Comparison of ENCODE assay signal across 8 cellular contexts in the genomic region with DNA sequence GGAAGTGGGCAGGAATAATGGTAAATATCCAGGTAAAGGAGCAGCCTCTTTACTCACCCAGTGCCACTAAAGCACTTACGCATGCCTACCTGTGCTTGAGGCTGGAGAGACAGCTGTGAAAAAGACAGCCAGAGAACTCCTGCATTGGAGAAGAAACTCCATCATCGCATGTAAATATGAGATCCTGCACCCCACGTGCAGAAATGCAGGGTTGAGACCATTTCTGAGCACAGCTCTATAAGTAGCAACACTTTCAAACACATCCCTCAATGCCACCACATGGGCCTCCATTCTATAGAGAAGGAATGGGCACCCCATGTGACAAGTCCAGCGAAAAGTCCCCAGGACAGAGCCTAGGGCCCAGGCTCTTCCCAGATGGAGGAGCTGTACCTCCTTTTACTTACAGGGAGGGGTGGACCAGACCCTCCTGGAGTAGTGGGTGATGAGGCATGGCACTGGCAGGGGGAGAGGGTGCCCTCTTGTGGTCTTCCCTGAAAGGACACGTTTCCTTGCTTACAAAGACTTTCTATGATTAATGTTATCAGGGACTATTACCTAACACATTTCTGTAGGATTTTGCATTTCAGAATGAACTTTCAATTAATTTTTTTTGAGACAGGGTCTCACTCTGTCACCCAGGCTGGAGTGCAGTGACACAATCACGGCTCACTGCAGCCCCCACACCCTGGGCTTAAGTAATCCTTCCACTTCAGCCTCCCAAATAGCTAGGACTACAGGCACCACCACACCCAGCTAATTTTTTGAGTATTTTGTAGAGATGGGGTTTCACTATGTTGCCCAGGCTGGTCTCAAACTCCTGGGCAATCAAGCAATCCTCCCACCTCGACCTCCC. TPM values are rescaled to one million over a fixed set of nuclear protein-coding genes. Genes with fewer than 3 reads are reported as not detected.
DNase-seq lines count a peak whose midpoint lies in the region; ATAC-seq and TF ChIP-seq lines count a peak whose summit lies in the region.

No MANE protein-coding gene starts in this region.

- DNase-seq in NAMALWA (ENCODE audit: low spot score) (peak; percentile 67), UCSD-AML1 (lab: John Stamatoyannopoulos, UW; ENCODE audit: unreplicated experiment) (peak; percentile 61), brain microvascular endothelial cell (peak; percentile 78), kidney epithelial cell (ENCODE audit: low read depth) (no peak)
- peak; percentile 41 to 43 for DNase-seq in stimulated activated CD4-positive, alpha-beta T cell treated with anti-CD3 and anti-CD28 coated beads, Interleukin-4, amount 100 ng/mL, for 48 hours (ENCODE audit: low read depth in 2 of 2)

- peak; percentile 86 for TF ChIP-seq CTCF in GM12872 (IDR thresholded peaks at IDR 0.05; ENCODE audit: insufficient read depth, low read depth, low read length)
- TF ChIP-seq CTCF in brain microvascular endothelial cell (IDR thresholded peaks at IDR 0.05; ENCODE audit: low read depth, low read length, missing control alignments) = peak; percentile 91
- TF ChIP-seq CTCF in kidney epithelial cell (IDR thresholded peaks at IDR 0.05; ENCODE audit: insufficient read depth, low read length, poor library complexity, severe bottlenecking) = peak; percentile 92

- H3K36me3 ChIP-seq in brain microvascular endothelial cell (replicated peaks) = peaks cover 22% of the 10 kb centered on the region
- no peaks in the 10 kb centered on the region for H3K36me3 ChIP-seq in kidney epithelial cell (ENCODE audit: control insufficient read depth, insufficient read depth, low read length)

- in situ Hi-C loops in brain microvascular endothelial cell (cut with HindIII; ENCODE audit: low pct_ligation_motif_present, low sequenced_read_pairs) = no loop called here

- ATAC-seq in HG03097 (IDR thresholded peaks at IDR 0.05; ENCODE audit: low FRiP score, unreplicated experiment) = no peak
- no peak for ATAC-seq in HG03469 (IDR thresholded peaks at IDR 0.05; ENCODE audit: unreplicated experiment)

- H3K4me3 ChIP-seq in brain microvascular endothelial cell (ENCODE audit: low read depth, low read length) (no peak overlapping the region), kidney epithelial cell (ENCODE audit: low read depth, low read length) (no peak overlapping the region)

- H3K27ac ChIP-seq in brain microvascular endothelial cell = peak overlapping the region; percentile 10

- no peaks in the 10 kb centered on the region for H3K27me3 ChIP-seq in brain microvascular endothelial cell (replicated peaks)
- H3K27me3 ChIP-seq in kidney epithelial cell (ENCODE audit: control insufficient read depth, insufficient read depth, low read length) = no peaks in the 10 kb centered on the region

RNA-seq across cellular contexts. Expression of a gene that starts 55.3 kb away (rescaled TPM):
- not detected in 2 replicates for total RNA-seq in kidney epithelial cell
